Comparison of ENCODE assay signal across 8 cellular contexts in genomic region chr3:4976109-4976508, GRCh38. TPM values are rescaled to one million over a fixed set of nuclear protein-coding genes. Genes with fewer than 3 reads are reported as not detected.
DNase-seq lines count a peak whose midpoint lies in the region; ATAC-seq and TF ChIP-seq lines count a peak whose summit lies in the region.

No MANE protein-coding gene starts in this region.

- TF ChIP-seq CTCF in CD14-positive monocyte (IDR thresholded peaks at IDR 0.05) (peak; percentile 77), RWPE1 (conservative IDR thresholded peaks at IDR 0.05; ENCODE audit: low read depth) (peak; percentile 30; the same call in 1 of the 2 replicates), breast epithelium (IDR thresholded peaks at IDR 0.05) (peak in 2 of 3 donors; percentile 11 to 25), lung (IDR thresholded peaks at IDR 0.05; ENCODE audit: control extremely low read depth, extremely low read depth) (peak; percentile 39), thyroid gland (IDR thresholded peaks at IDR 0.05) (peak in 4 of 6 experiments; percentile 12 to 31 (median 19))

- DNase-seq in CD14-positive monocyte (ENCODE audit: low spot score) (peak; percentile 75), HCEC 1CT (peak; percentile 48), RWPE1 (ENCODE audit: low spot score) (no peak), breast epithelium (ENCODE audit: low spot score in 2 of 2) (no peak), lung (ENCODE audit: low spot score) (peak; percentile 73), thyroid gland (peak in 1 of 2 donors; percentile 41), middle frontal gyrus (ENCODE audit: extremely low spot score, low spot score) (no peak), AG08396 (ENCODE audit: low spot score) (no peak)

- peaks cover 0 to 2% (median 0%) of the 10 kb centered on the region in 3 donors for H3K27me3 Mint-ChIP-seq in CD14-positive monocyte (ENCODE audit: low read depth in 3 of 3)

- POLR2A ChIA-PET in RWPE1 (lab: Yijun Ruan, JAX; ENCODE audit: low non-redundant PET): no interaction called here

- CTCF ChIA-PET in RWPE1 (lab: Yijun Ruan, JAX): interaction anchor here (0.5 to 1.9 kb wide), 2 partner anchors 236 to 265 kb away, joined by 3 to 7 read pairs; no protein-coding TSS in a partner anchor

- 61 to 66% methylated on average over 4 of the region's 4 CpGs for WGBS in lung, 2 donors
- WGBS in thyroid gland, 2 donors: 79 to 95% methylated on average over 4 of the region's 4 CpGs

- peaks cover 22% of the 10 kb centered on the region for H3K4me1 Mint-ChIP-seq in CD14-positive monocyte

- H3K9me3 Mint-ChIP-seq in CD14-positive monocyte: peaks cover 0 to 4% (median 0%) of the 10 kb centered on the region in 7 donors

- H3K36me3 Mint-ChIP-seq in CD14-positive monocyte: peaks cover under 1 to 5% of the 10 kb centered on the region in 2 donors

- peak overlapping the region; percentile 100 for H3K27ac Mint-ChIP-seq in CD14-positive monocyte

- H3K27ac ChIP-seq in RWPE1 (no peak overlapping the region), breast epithelium (peak overlapping the region; percentile 97 to 100), lung (ENCODE audit: low read depth in 1 of 2, low read length in 1 of 2) (peak overlapping the region; percentile 50 to 99), thyroid gland (peak overlapping the region; percentile 96 to 100 (median 100))

- H3K4me3 ChIP-seq in breast epithelium: no peak overlapping the region
- no peak overlapping the region for H3K4me3 ChIP-seq in lung
- no peak overlapping the region for H3K4me3 ChIP-seq in thyroid gland (replicated peaks in 1 of 3)

- peak overlapping the region in 1 of 2 donors; percentile 100 for H3K4me3 Mint-ChIP-seq in CD14-positive monocyte

- H3K36me3 ChIP-seq in breast epithelium (no peaks in the 10 kb centered on the region), lung (ENCODE audit: control insufficient read depth in 2 of 2, insufficient read depth in 2 of 2, low read length in 2 of 2) (peaks cover 0 to 1% of the 10 kb centered on the region in 2 donors), thyroid gland (no peaks in the 10 kb centered on the region)

- TF ChIP-seq POLR2A in breast epithelium (IDR thresholded peaks at IDR 0.05) (no peak), thyroid gland (IDR thresholded peaks at IDR 0.05) (no peak)

- intact Hi-C loops in CD14-positive monocyte (cut with micrococcal nuclease) (loop anchor here in 1 of 2 donors (5.0 to 10.0 kb wide), 4 partner anchors 149 to 264 kb away; no protein-coding TSS in a partner anchor), breast epithelium (cut with DNase I; ENCODE audit: low total_unique reads) (loop anchor here (5.0 kb wide), 1 partner anchor 249 kb away; no protein-coding TSS in a partner anchor), thyroid gland (cut with DNase I) (loop anchor here (10.0 kb wide), 1 partner anchor 151 kb away; no protein-coding TSS in a partner anchor)

- no peaks in the 10 kb centered on the region for H3K27me3 ChIP-seq in breast epithelium
- no peaks in the 10 kb centered on the region for H3K27me3 ChIP-seq in lung (ENCODE audit: control insufficient read depth, insufficient read depth)
- H3K27me3 ChIP-seq in thyroid gland: no peaks in the 10 kb centered on the region

- no peaks in the 10 kb centered on the region for H3K9me3 ChIP-seq in breast epithelium
- no peaks in the 10 kb centered on the region for H3K9me3 ChIP-seq in lung (ENCODE audit: control insufficient read depth in 2 of 2, insufficient read depth in 1 of 2, low read length in 1 of 2)
- no peaks in the 10 kb centered on the region for H3K9me3 ChIP-seq in thyroid gland

- no peak for ATAC-seq in lung (ENCODE audit: insufficient read depth, low FRiP score)

- H3K4me1 ChIP-seq in breast epithelium: no peaks in the 10 kb centered on the region
- no peaks in the 10 kb centered on the region for H3K4me1 ChIP-seq in lung (ENCODE audit: control insufficient read depth in 2 of 2, insufficient read depth in 2 of 2, low read length in 2 of 2)
- peaks cover 27 to 32% of the 10 kb centered on the region in 2 donors for H3K4me1 ChIP-seq in thyroid gland

RNA-seq across cellular contexts. Expression of gene BHLHE40, which starts 3.1 kb away (rescaled TPM):
- polyA plus RNA-seq in CD14-positive monocyte: 10 to 100 TPM; 20.2 to 23.4 TPM
- 100 to 1,000 TPM in 2 of 3 donors, 10 to 100 TPM in 1; 13.8 to 177 (median 135) TPM for total RNA-seq in breast epithelium
- total RNA-seq in lung: 100 to 1,000 TPM in 1 of 2 donors, 10 to 100 TPM in 1; 84.4 to 204 TPM
- polyA plus RNA-seq in lung: 10 to 100 TPM; 28.5 to 92.5 TPM
- total RNA-seq in thyroid gland: 10 to 100 TPM; 13.1 to 28.5 (median 20.2) TPM

Comparison
In these comparisons a context has a peak if more than half of its experiments do, and no peak if none do; other contexts are left out.
1. DNase-seq: peak in CD14-positive monocyte (single experiment), HCEC 1CT (single experiment) and lung (single experiment); none in RWPE1 (single experiment), breast epithelium (0 of 2), middle frontal gyrus (single experiment) and AG08396 (single experiment).
2. CTCF ChIP-seq: peak in every context shown above with its lines; median percentile 77 in CD14-positive monocyte; 39 in lung; 30 in RWPE1; 19 in thyroid gland; 18 in breast epithelium.